In the genomic region with DNA sequence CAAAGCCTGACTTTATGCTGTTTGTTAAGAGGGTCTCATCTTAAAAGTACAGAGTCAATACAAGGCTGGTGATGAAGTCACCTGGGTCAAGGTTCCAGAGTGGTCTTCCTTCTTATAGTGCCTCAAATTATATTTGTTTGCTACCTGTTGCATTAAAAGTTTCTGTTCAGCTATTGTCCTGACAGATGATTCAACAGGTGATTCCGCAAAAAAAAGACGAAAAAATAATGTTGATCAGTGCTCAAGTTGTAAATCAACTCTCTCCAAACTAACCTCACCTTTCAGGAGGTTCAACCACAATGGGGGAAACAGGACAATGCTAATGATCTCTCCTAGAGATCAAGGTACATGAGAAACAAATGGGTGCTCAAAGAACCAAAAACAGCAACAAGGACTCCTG, we compare ENCODE assay signal across 18 cellular contexts. TPM values are rescaled to one million over a fixed set of nuclear protein-coding genes. Genes with fewer than 3 reads are reported as not detected.
DNase-seq lines count a peak whose midpoint lies in the region; ATAC-seq and TF ChIP-seq lines count a peak whose summit lies in the region.
"Had no signal": no experiment of that assay in that cellular context is flagged by ENCODE, and none has a peak within 500 bp of the region (broad histone marks: within the 10 kb centered on the region; RNA-seq: fewer than 3 reads in every experiment).

No MANE protein-coding gene starts in this region.

- H3K4me2 ChIP-seq in osteoblast (ENCODE audit: insufficient read depth, low read length): no peak overlapping the region
- H3K4me2 ChIP-seq: BLaER1 had no signal

- POLR2A ChIA-PET in Caco-2 (lab: Charles Lee): no interaction called here
- POLR2A ChIA-PET in HEK293 (lab: Yijun Ruan, JAX): no interaction called here

- peaks cover 31% of the 10 kb centered on the region for H3K9me3 Mint-ChIP-seq in Caco-2 (ENCODE audit: unreplicated experiment)

- H3K27me3 ChIP-seq in Caco-2 (replicated peaks; ENCODE audit: control insufficient read depth, insufficient read depth, low read length): no peaks in the 10 kb centered on the region
- H3K27me3 ChIP-seq in osteoblast (ENCODE audit: insufficient read depth, low read length): peaks cover 4% of the 10 kb centered on the region
- peaks cover 0 to 3% (median 0%) of the 10 kb centered on the region in 7 donors for H3K27me3 ChIP-seq in heart right ventricle
- H3K27me3 ChIP-seq: BE2C, BLaER1 had no signal

- no peaks in the 10 kb centered on the region for H3K27me3 Mint-ChIP-seq in Caco-2 (ENCODE audit: insufficient read depth, unreplicated experiment)

- no peak overlapping the region for H3K4me3 Mint-ChIP-seq in Caco-2 (ENCODE audit: unreplicated experiment)
- H3K4me3 Mint-ChIP-seq: CD14-positive monocyte; CD4-positive, alpha-beta memory T cell; CD4-positive, CD25-positive, alpha-beta regulatory T cell; CD8-positive, alpha-beta memory T cell had no signal

- WGBS in heart right ventricle, 2 donors: 97 to 98% methylated on average over 2 of the region's 2 CpGs

- H3K36me3 Mint-ChIP-seq in Caco-2 (ENCODE audit: insufficient read depth, unreplicated experiment): peaks cover 30% of the 10 kb centered on the region
- H3K36me3 Mint-ChIP-seq: CD14-positive monocyte had no signal

- DNase-seq in Caco-2: no peak
- peak; percentile 71 for DNase-seq in osteoblast (ENCODE audit: insufficient read length, low spot score, missing footprints)
- DNase-seq in heart right ventricle: no peak
- DNase-seq: 8988T; ACHN; BE2C; C1 segment of cervical spinal cord; Calu3; CD4-positive, alpha-beta memory T cell; CD4-positive, CD25-positive, alpha-beta regulatory T cell; CD8-positive, alpha-beta memory T cell; COR-L47; DMS79 treated with DMSO at 0.1 percent for 48 hours; GF-D8 had no signal

- peaks cover 29% of the 10 kb centered on the region for H3K9me3 ChIP-seq in Caco-2
- no peaks in the 10 kb centered on the region for H3K9me3 ChIP-seq in HEK293 (ENCODE audit: control insufficient read depth, insufficient read depth, low read depth, low read length)
- peaks cover 4% of the 10 kb centered on the region for H3K9me3 ChIP-seq in osteoblast (ENCODE audit: low read depth, low read length)
- peaks cover 0 to 32% (median 10%) of the 10 kb centered on the region in 11 donors for H3K9me3 ChIP-seq in heart right ventricle
- H3K9me3 ChIP-seq: BE2C had no signal

- H3K79me2 ChIP-seq in osteoblast (ENCODE audit: insufficient read depth, low read length): no peaks in the 10 kb centered on the region

- H3K27ac ChIP-seq in HEK293 (ENCODE audit: extremely low read depth, low read depth, low read length) (no peak overlapping the region), osteoblast (ENCODE audit: low read depth, low read length) (no peak overlapping the region), heart right ventricle (no peak overlapping the region)
- H3K27ac ChIP-seq: BLaER1 had no signal

- intact Hi-C loops in Caco-2 (cut with micrococcal nuclease; ENCODE audit: unreplicated experiment) (loop anchor here (10.0 kb wide), 1 partner anchor 1019 kb away; no protein-coding TSS in a partner anchor), heart right ventricle (cut with DNase I) (no loop called here)

- H3K36me3 ChIP-seq in Caco-2 (ENCODE audit: control insufficient read depth, insufficient read depth, low read length) (no peaks in the 10 kb centered on the region), HEK293 (ENCODE audit: control insufficient read depth in 2 of 2, insufficient read depth in 1 of 2, low read length in 2 of 2) (no peaks in the 10 kb centered on the region), osteoblast (ENCODE audit: insufficient read depth, low read length) (no peaks in the 10 kb centered on the region), heart right ventricle (no peaks in the 10 kb centered on the region)
- H3K36me3 ChIP-seq: BE2C had no signal

- CTCF ChIA-PET in Caco-2 (lab: Charles Lee) (no interaction called here), HEK293 (lab: Yijun Ruan, JAX) (interaction anchor here (0.7 to 2.2 kb wide), 3 partner anchors 10 to 27 kb away, joined by 3 to 12 read pairs (median 9); no protein-coding TSS in a partner anchor)

- peak overlapping the region; percentile 53 for H3K27ac Mint-ChIP-seq in Caco-2 (ENCODE audit: unreplicated experiment)
- H3K27ac Mint-ChIP-seq: CD14-positive monocyte; CD4-positive, alpha-beta memory T cell; CD4-positive, CD25-positive, alpha-beta regulatory T cell had no signal

- no peaks in the 10 kb centered on the region for H4K20me1 ChIP-seq in osteoblast (ENCODE audit: insufficient read depth, low read length)
- H4K20me1 ChIP-seq: BLaER1 had no signal

- H3K4me1 ChIP-seq in Caco-2 (peaks cover 38% of the 10 kb centered on the region), HEK293 (ENCODE audit: control insufficient read depth, insufficient read depth, low read length) (no peaks in the 10 kb centered on the region), osteoblast (ENCODE audit: insufficient read depth, low read length) (no peaks in the 10 kb centered on the region), heart right ventricle (no peaks in the 10 kb centered on the region)

- H2AFZ ChIP-seq in osteoblast (ENCODE audit: low read length): no peak overlapping the region

- H3K4me1 Mint-ChIP-seq in Caco-2 (ENCODE audit: low read depth, unreplicated experiment): peaks cover 26% of the 10 kb centered on the region
- H3K4me1 Mint-ChIP-seq: CD14-positive monocyte; CD4-positive, alpha-beta memory T cell; CD4-positive, CD25-positive, alpha-beta regulatory T cell; CD8-positive, alpha-beta memory T cell had no signal

- no peak overlapping the region for H3K4me3 ChIP-seq in Caco-2 (ENCODE audit: low read depth, low read length)
- no peak overlapping the region for H3K4me3 ChIP-seq in HEK293 (ENCODE audit: low read depth, low read length)
- H3K4me3 ChIP-seq in osteoblast (ENCODE audit: insufficient read depth, low read length): no peak overlapping the region
- no peak overlapping the region for H3K4me3 ChIP-seq in heart right ventricle
- H3K4me3 ChIP-seq: BLaER1 had no signal

- no peak for TF ChIP-seq CTCF in Caco-2 (IDR thresholded peaks at IDR 0.05; ENCODE audit: insufficient read depth in 1 of 2, low read depth in 1 of 2, low read length in 1 of 2, severe bottlenecking in 1 of 2, unreplicated experiment in 1 of 2)
- no peak for TF ChIP-seq CTCF in HEK293 (tag by site-specific recombination; IDR thresholded peaks at IDR 0.05)
- TF ChIP-seq CTCF in osteoblast (IDR thresholded peaks at IDR 0.05; ENCODE audit: extremely low read depth, low read depth, low read length): no peak
- TF ChIP-seq CTCF in heart right ventricle (IDR thresholded peaks at IDR 0.05): no peak

- no TSS peak for BruUV-seq in Caco-2 (replicated peaks; lab: Mats Ljungman, UMichigan)

- ATAC-seq in heart right ventricle: no peak
- no peak for ATAC-seq in HG02678 (IDR thresholded peaks at IDR 0.05; ENCODE audit: unreplicated experiment)

TF ChIP-seq in HEK293, 187 proteins besides CTCF, POLR2A, EP300 and RAD21:
- TF ChIP-seq ZNF223 (tag by site-specific recombination; IDR thresholded peaks at IDR 0.05) (no peak), SCRT2 (tag by site-specific recombination; IDR thresholded peaks at IDR 0.05) (peak; percentile 98), ZNF560 (tag by site-specific recombination; IDR thresholded peaks at IDR 0.05; ENCODE audit: borderline replicate concordance) (no peak), SCRT1 (tag by site-specific recombination; IDR thresholded peaks at IDR 0.05; ENCODE audit: borderline replicate concordance) (peak; percentile 94)
- TF ChIP-seq, protein P1, sequence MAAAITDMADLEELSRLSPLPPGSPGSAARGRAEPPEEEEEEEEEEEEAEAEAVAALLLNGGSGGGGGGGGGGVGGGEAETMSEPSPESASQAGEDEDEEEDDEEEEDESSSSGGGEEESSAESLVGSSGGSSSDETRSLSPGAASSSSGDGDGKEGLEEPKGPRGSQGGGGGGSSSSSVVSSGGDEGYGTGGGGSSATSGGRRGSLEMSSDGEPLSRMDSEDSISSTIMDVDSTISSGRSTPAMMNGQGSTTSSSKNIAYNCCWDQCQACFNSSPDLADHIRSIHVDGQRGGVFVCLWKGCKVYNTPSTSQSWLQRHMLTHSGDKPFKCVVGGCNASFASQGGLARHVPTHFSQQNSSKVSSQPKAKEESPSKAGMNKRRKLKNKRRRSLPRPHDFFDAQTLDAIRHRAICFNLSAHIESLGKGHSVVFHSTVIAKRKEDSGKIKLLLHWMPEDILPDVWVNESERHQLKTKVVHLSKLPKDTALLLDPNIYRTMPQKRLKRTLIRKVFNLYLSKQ (tag by site-specific recombination; IDR thresholded peaks at IDR 0.05; ENCODE audit: borderline replicate concordance): no peak

RNA-seq across cellular contexts. Expression of a gene that starts 35.7 kb away (rescaled TPM):
- 10.9 and 11.9 TPM in 2 replicates for total RNA-seq in Caco-2 (2022)
- 1.8 and 2.1 TPM in 2 replicates for total RNA-seq in osteoblast
- under 1 TPM in 5 of 10 donors, not detected in 5; 0.12 to 0.51 (median 0.18) TPM for total RNA-seq in heart right ventricle
- under 1 TPM in 1 of 2 donors, not detected in 1; 0.16 TPM for polyA plus RNA-seq in heart right ventricle

RNA-seq across cellular contexts. Expression of a gene that starts 35.8 kb away (rescaled TPM):
- 49.5 and 52.3 TPM in 2 replicates for total RNA-seq in Caco-2 (2022)
- 17.4 TPM in 2 replicates for total RNA-seq in osteoblast
- total RNA-seq in heart right ventricle: 10 to 100 TPM in 2 of 10 donors, 1 to 10 TPM in 8; 7.1 to 11.3 (median 8.6) TPM
- polyA plus RNA-seq in heart right ventricle: 1 to 10 TPM; 5.0 to 5.9 TPM
